Comparison of ENCODE assay signal across 25 cellular contexts in genomic region chr12:106960443-106960842, GRCh38. TPM values are rescaled to one million over a fixed set of nuclear protein-coding genes. Genes with fewer than 3 reads are reported as not detected.
A peak's percentile ranks its signal among the peaks of the same experiment; 100 is the strongest.
DNase-seq lines count a peak whose midpoint lies in the region; ATAC-seq, FAIRE-seq and TF ChIP-seq lines count a peak whose summit lies in the region.
"Had no signal": no experiment of that assay in that cellular context is flagged by ENCODE, and none has a peak within 500 bp of the region (broad histone marks: within the 10 kb centered on the region; RNA-seq: fewer than 3 reads in every experiment).

No MANE protein-coding gene starts in this region.

- TF ChIP-seq CTCF in cardiac muscle cell (IDR thresholded peaks at IDR 0.05; ENCODE audit: low read depth, low read length) (no peak), astrocyte (IDR thresholded peaks at IDR 0.05; ENCODE audit: insufficient read depth, low read depth, low read length) (no peak), endothelial cell (IDR thresholded peaks at IDR 0.05; ENCODE audit: unreplicated experiment) (no peak)

- no peak for FAIRE-seq in astrocyte (lab: Jason Lieb, UNC)
- FAIRE-seq: GM12892, H1 had no signal

- H3K4me3 Mint-ChIP-seq in astrocyte (ENCODE audit: unreplicated experiment): peak overlapping the region; percentile 50
- no peak overlapping the region for H3K4me3 Mint-ChIP-seq in endothelial cell (ENCODE audit: unreplicated experiment)
- H3K4me3 Mint-ChIP-seq: B cell had no signal

- H3K4me2 ChIP-seq in astrocyte (ENCODE audit: low read length): no peak overlapping the region

- no peak overlapping the region for H3K9ac ChIP-seq in astrocyte (ENCODE audit: low read length)

- intact Hi-C loops in Right ventricle myocardium superior (cut with DNase I): no loop called here

- no peak for ATAC-seq in Right ventricle myocardium superior (ENCODE audit: poor library complexity)
- no peak for ATAC-seq in HG03520 (IDR thresholded peaks at IDR 0.05; ENCODE audit: unreplicated experiment)
- ATAC-seq: PC-3 had no signal

- H2AFZ ChIP-seq in astrocyte (ENCODE audit: low read depth, low read length): no peak overlapping the region

- H3K36me3 Mint-ChIP-seq in astrocyte (ENCODE audit: low read depth, unreplicated experiment): peaks cover 7% of the 10 kb centered on the region
- no peaks in the 10 kb centered on the region for H3K36me3 Mint-ChIP-seq in endothelial cell (ENCODE audit: low read depth, unreplicated experiment)

- H3K27ac Mint-ChIP-seq in astrocyte (ENCODE audit: unreplicated experiment): no peak overlapping the region
- no peak overlapping the region for H3K27ac Mint-ChIP-seq in endothelial cell (ENCODE audit: unreplicated experiment)
- H3K27ac Mint-ChIP-seq: B cell had no signal

- peaks cover 97% of the 10 kb centered on the region for H3K79me2 ChIP-seq in astrocyte (ENCODE audit: insufficient read depth, low read length)

- H3K4me1 ChIP-seq in cardiac muscle cell (ENCODE audit: low read depth): peaks cover 52% of the 10 kb centered on the region
- H3K4me1 ChIP-seq in astrocyte (ENCODE audit: insufficient read depth, low read length): no peaks in the 10 kb centered on the region

- DNase-seq in cardiac muscle cell (ENCODE audit: low read depth in 1 of 2, low spot score in 1 of 2) (no peak), Right ventricle myocardium superior (no peak), OCI-M1 (lab: John Stamatoyannopoulos, UW) (peak; percentile 39), astrocyte (ENCODE audit: low read depth) (no peak), endothelial cell (ENCODE audit: low spot score) (no peak), NCI-H1436 treated with DMSO at 0.1 percent for 48 hours (lab: John Stamatoyannopoulos, UW) (no peak)
- DNase-seq: DMS153, DND-41, HCEC 1CT, KBM-7, MM.1S, NCI-H1694, NCI-H2081, NCI-H2171, NCI-H446, NCI-H524 treated with DMSO at 0.1 percent for 48 hours, NCI-H774, PC-3, SJCRH30 had no signal

- H3K9me3 Mint-ChIP-seq in astrocyte (ENCODE audit: unreplicated experiment) (no peaks in the 10 kb centered on the region), endothelial cell (ENCODE audit: unreplicated experiment) (no peaks in the 10 kb centered on the region)

- H3K4me3 ChIP-seq in cardiac muscle cell (no peak overlapping the region), astrocyte (ENCODE audit: insufficient read depth, low read depth, low read length) (no peak overlapping the region)
- H3K4me3 ChIP-seq: SJCRH30 had no signal

- H3K27me3 ChIP-seq in cardiac muscle cell (no peaks in the 10 kb centered on the region), astrocyte (ENCODE audit: insufficient read depth, low read length) (no peaks in the 10 kb centered on the region)
- H3K27me3 ChIP-seq: SJCRH30 had no signal

- peaks cover 24% of the 10 kb centered on the region for H3K4me1 Mint-ChIP-seq in astrocyte (ENCODE audit: low read depth, unreplicated experiment)
- H3K4me1 Mint-ChIP-seq in endothelial cell (ENCODE audit: unreplicated experiment): peaks cover 13% of the 10 kb centered on the region

- H4K20me1 ChIP-seq in astrocyte (ENCODE audit: insufficient read depth, low read length): peaks cover 88% of the 10 kb centered on the region

- H3K9me3 ChIP-seq in cardiac muscle cell (ENCODE audit: low read depth) (no peaks in the 10 kb centered on the region), astrocyte (ENCODE audit: insufficient read depth, low read depth, low read length) (no peaks in the 10 kb centered on the region)
- H3K9me3 ChIP-seq: SJCRH30 had no signal

- H3K36me3 ChIP-seq in cardiac muscle cell (no peaks in the 10 kb centered on the region), astrocyte (ENCODE audit: insufficient read depth, low read length) (peaks cover 23% of the 10 kb centered on the region)

- peak overlapping the region; percentile 5 for H3K27ac ChIP-seq in cardiac muscle cell
- H3K27ac ChIP-seq in astrocyte (ENCODE audit: low read depth, low read length): no peak overlapping the region
- H3K27ac ChIP-seq: 22Rv1, C4-2B, SJCRH30 had no signal

- no peaks in the 10 kb centered on the region for H3K27me3 Mint-ChIP-seq in astrocyte (ENCODE audit: low read depth, unreplicated experiment)
- peaks cover 9% of the 10 kb centered on the region for H3K27me3 Mint-ChIP-seq in endothelial cell (ENCODE audit: unreplicated experiment)
- H3K27me3 Mint-ChIP-seq: B cell had no signal

RNA-seq across cellular contexts. Expression of gene TMEM263, which starts 4.7 kb away (rescaled TPM):
- total RNA-seq in cardiac muscle cell (68.1 and 87.4 TPM in 2 replicates), Right ventricle myocardium superior (28.8 TPM), astrocyte (160 and 174 TPM in 2 replicates), endothelial cell (ENCODE audit: unreplicated experiment) (26.1 TPM)
- 77.8 and 86.3 TPM in 2 replicates for polyA plus RNA-seq in cardiac muscle cell

RNA-seq across cellular contexts. Expression of gene MTERF2, which starts 26.5 kb away (rescaled TPM):
- total RNA-seq in cardiac muscle cell: 32.0 and 52.0 TPM in 2 replicates
- polyA plus RNA-seq in cardiac muscle cell: 66.1 and 84.8 TPM in 2 replicates
- 36.4 TPM for total RNA-seq in Right ventricle myocardium superior
- 4.5 and 5.1 TPM in 2 replicates for total RNA-seq in astrocyte
- total RNA-seq in endothelial cell (ENCODE audit: unreplicated experiment): 7.7 TPM
